ENCODE assay signal across 31 cellular contexts in genomic region chr4:63700569-63700968, GRCh38.
"Had no signal": no experiment of that assay in that cellular context is flagged by ENCODE, and none has a peak within 500 bp of the region (broad histone marks: within the 10 kb centered on the region; RNA-seq: fewer than 3 reads in every experiment).

No MANE protein-coding gene starts in this region.

- H3K4me1 ChIP-seq: ascending aorta, breast epithelium, colonic mucosa had no signal

- ATAC-seq: activated CD4-positive, alpha-beta T cell treated with anti-CD3 and anti-CD28 coated beads for 36 hours; activated CD8-positive, alpha-beta memory T cell treated with anti-CD3 and anti-CD28 coated beads, Interleukin-2, amount 10 ng/mL, durations not matched to agents 7 days and 5 days; activated CD8-positive, alpha-beta T cell treated with anti-CD3 and anti-CD28 coated beads, Interleukin-2, amount 10 ng/mL, durations not matched to agents 7 days and 5 days; activated naive CD4-positive, alpha-beta T cell treated with anti-CD3 and anti-CD28 coated beads, Interleukin-2, amount 50 U/mL, for 72 hours; activated T-cell treated with anti-CD3 and anti-CD28 coated beads, Interleukin-2, amount 50 U/mL, for 72 hours; esophagus mucosa; T-helper 17 cell had no signal

- H3K27ac Mint-ChIP-seq: activated CD4-positive, alpha-beta memory T cell treated with anti-CD3 and anti-CD28 coated beads for 36 hours; activated CD4-positive, alpha-beta T cell treated with anti-CD3 and anti-CD28 coated beads for 36 hours; activated CD4-positive, alpha-beta T cell treated with anti-CD3 and anti-CD28 coated beads, Interleukin-2, amount 10 ng/mL, durations not matched to agents 24 days and 14 days; activated CD8-positive, alpha-beta memory T cell treated with anti-CD3 and anti-CD28 coated beads, Interleukin-2, amount 10 ng/mL, durations not matched to agents 7 days and 5 days; activated CD8-positive, alpha-beta T cell treated with anti-CD3 and anti-CD28 coated beads, Interleukin-2, amount 10 ng/mL, durations not matched to agents 7 days and 5 days; activated naive CD4-positive, alpha-beta T cell treated with anti-CD3 and anti-CD28 coated beads, Interleukin-2, amount 10 ng/mL, durations not matched to agents 7 days and 5 days; activated naive CD4-positive, alpha-beta T cell treated with anti-CD3 and anti-CD28 coated beads, Interleukin-2, amount 50 U/mL, for 72 hours; activated naive CD8-positive, alpha-beta T cell treated with anti-CD3 and anti-CD28 coated beads, Interleukin-2, amount 10 ng/mL, durations not matched to agents 7 days and 5 days; activated T-cell treated with anti-CD3 and anti-CD28 coated beads, Interleukin-2, amount 50 U/mL, for 24 hours; activated T-cell treated with anti-CD3 and anti-CD28 coated beads, Interleukin-2, amount 50 U/mL, for 72 hours; brain; T-helper 17 cell; T-helper 2 cell treated with Interferon-gamma antibody and Interleukin-4, amounts not matched to agents 5 μg/mL and 100 μg/mL, for 36 hours had no signal

- H3K4me1 Mint-ChIP-seq: activated CD4-positive, alpha-beta T cell treated with anti-CD3 and anti-CD28 coated beads for 36 hours; activated CD4-positive, alpha-beta T cell treated with anti-CD3 and anti-CD28 coated beads, Interleukin-2, amount 10 ng/mL, durations not matched to agents 24 days and 14 days; activated CD8-positive, alpha-beta memory T cell treated with anti-CD3 and anti-CD28 coated beads, Interleukin-2, amount 10 ng/mL, durations not matched to agents 7 days and 5 days; activated naive CD4-positive, alpha-beta T cell treated with anti-CD3 and anti-CD28 coated beads, Interleukin-2, amount 10 ng/mL, durations not matched to agents 7 days and 5 days; activated naive CD8-positive, alpha-beta T cell treated with anti-CD3 and anti-CD28 coated beads, Interleukin-2, amount 10 ng/mL, durations not matched to agents 7 days and 5 days; brain; T-helper 17 cell had no signal

- H3K36me3 Mint-ChIP-seq: activated CD4-positive, alpha-beta memory T cell treated with anti-CD3 and anti-CD28 coated beads for 36 hours; activated CD8-positive, alpha-beta memory T cell treated with anti-CD3 and anti-CD28 coated beads, Interleukin-2, amount 10 ng/mL, durations not matched to agents 7 days and 5 days; activated naive CD4-positive, alpha-beta T cell treated with anti-CD3 and anti-CD28 coated beads, Interleukin-2, amount 10 ng/mL, durations not matched to agents 7 days and 5 days; activated naive CD8-positive, alpha-beta T cell treated with anti-CD3 and anti-CD28 coated beads, Interleukin-2, amount 10 ng/mL, durations not matched to agents 7 days and 5 days; brain had no signal

- H3K27ac ChIP-seq: ascending aorta, breast epithelium, cardiac muscle cell, colonic mucosa, WERI-Rb-1 had no signal

- DNase-seq: activated CD4-positive, alpha-beta memory T cell treated with anti-CD3 and anti-CD28 coated beads for 36 hours; activated CD4-positive, alpha-beta T cell treated with anti-CD3 and anti-CD28 coated beads for 36 hours; activated CD4-positive, alpha-beta T cell treated with anti-CD3 and anti-CD28 coated beads, Interleukin-2, amount 10 ng/mL, durations not matched to agents 24 days and 14 days; activated CD4-positive, CD25-positive, alpha-beta regulatory T cell; activated CD4-positive, CD25-positive, alpha-beta regulatory T cell treated with anti-CD3 and anti-CD28 coated beads, Interleukin-2, amount 50 U/mL, for 72 hours; activated CD8-positive, alpha-beta memory T cell treated with anti-CD3 and anti-CD28 coated beads, Interleukin-2, amount 10 ng/mL, durations not matched to agents 7 days and 5 days; activated CD8-positive, alpha-beta memory T cell treated with anti-CD3 and anti-CD28 coated beads, Interleukin-2, amount 50 U/mL, for 48 hours; activated CD8-positive, alpha-beta T cell treated with anti-CD3 and anti-CD28 coated beads, Interleukin-2, amount 10 ng/mL, durations not matched to agents 7 days and 5 days; activated gamma-delta T cell; activated naive CD4-positive, alpha-beta T cell; activated naive CD4-positive, alpha-beta T cell treated with anti-CD3 and anti-CD28 coated beads, Interleukin-2, amount 10 ng/mL, durations not matched to agents 7 days and 5 days; activated naive CD8-positive, alpha-beta T cell treated with anti-CD3 and anti-CD28 coated beads, Interleukin-2, amount 10 ng/mL, durations not matched to agents 7 days and 5 days; activated T-cell treated with anti-CD3 and anti-CD28 coated beads for 4 hours; activated T-cell treated with anti-CD3 and anti-CD28 coated beads, Interleukin-2, amount 50 U/mL, for 24 hours; activated T-cell treated with anti-CD3 and anti-CD28 coated beads, Interleukin-2, amount 50 U/mL, for 72 hours; central memory CD4-positive, alpha-beta T cell; cerebellar nuclear complex; colonic mucosa; effector CD8-positive, alpha-beta T cell; foreskin fibroblast; head of caudate nucleus; T-helper 17 cell; T1000; WERI-Rb-1 had no signal

- H3K36me3 ChIP-seq: ascending aorta, breast epithelium, cardiac muscle cell, colonic mucosa, WERI-Rb-1 had no signal

- H3K27me3 Mint-ChIP-seq: activated CD4-positive, alpha-beta memory T cell treated with anti-CD3 and anti-CD28 coated beads for 36 hours; activated CD4-positive, alpha-beta T cell treated with anti-CD3 and anti-CD28 coated beads for 36 hours; activated CD4-positive, alpha-beta T cell treated with anti-CD3 and anti-CD28 coated beads, Interleukin-2, amount 10 ng/mL, durations not matched to agents 24 days and 14 days; activated CD8-positive, alpha-beta memory T cell treated with anti-CD3 and anti-CD28 coated beads, Interleukin-2, amount 10 ng/mL, durations not matched to agents 7 days and 5 days; activated naive CD4-positive, alpha-beta T cell treated with anti-CD3 and anti-CD28 coated beads, Interleukin-2, amount 10 ng/mL, durations not matched to agents 7 days and 5 days; activated naive CD8-positive, alpha-beta T cell treated with anti-CD3 and anti-CD28 coated beads, Interleukin-2, amount 10 ng/mL, durations not matched to agents 7 days and 5 days; activated T-cell treated with anti-CD3 and anti-CD28 coated beads, Interleukin-2, amount 50 U/mL, for 24 hours; T-helper 17 cell had no signal

- H3K9me3 Mint-ChIP-seq: activated CD4-positive, alpha-beta T cell treated with anti-CD3 and anti-CD28 coated beads, Interleukin-2, amount 10 ng/mL, durations not matched to agents 24 days and 14 days; brain had no signal

- H3K4me3 ChIP-seq: ascending aorta, breast epithelium, cardiac muscle cell, colonic mucosa had no signal

- H3K9me3 ChIP-seq: ascending aorta, breast epithelium, colonic mucosa had no signal

- H3K27me3 ChIP-seq: ascending aorta, breast epithelium, cardiac muscle cell, colonic mucosa had no signal

- H3K4me3 Mint-ChIP-seq: activated CD4-positive, alpha-beta memory T cell treated with anti-CD3 and anti-CD28 coated beads for 36 hours; activated CD4-positive, alpha-beta T cell treated with anti-CD3 and anti-CD28 coated beads for 36 hours; activated CD4-positive, alpha-beta T cell treated with anti-CD3 and anti-CD28 coated beads, Interleukin-2, amount 10 ng/mL, durations not matched to agents 24 days and 14 days; activated CD8-positive, alpha-beta memory T cell treated with anti-CD3 and anti-CD28 coated beads, Interleukin-2, amount 10 ng/mL, durations not matched to agents 7 days and 5 days; activated CD8-positive, alpha-beta T cell treated with anti-CD3 and anti-CD28 coated beads, Interleukin-2, amount 10 ng/mL, durations not matched to agents 7 days and 5 days; activated naive CD4-positive, alpha-beta T cell treated with anti-CD3 and anti-CD28 coated beads, Interleukin-2, amount 10 ng/mL, durations not matched to agents 7 days and 5 days; activated naive CD8-positive, alpha-beta T cell treated with anti-CD3 and anti-CD28 coated beads, Interleukin-2, amount 10 ng/mL, durations not matched to agents 7 days and 5 days; activated T-cell treated with anti-CD3 and anti-CD28 coated beads, Interleukin-2, amount 50 U/mL, for 24 hours; activated T-cell treated with anti-CD3 and anti-CD28 coated beads, Interleukin-2, amount 50 U/mL, for 72 hours; brain; T-helper 17 cell; T-helper 2 cell treated with Interferon-gamma antibody and Interleukin-4, amounts not matched to agents 5 μg/mL and 100 μg/mL, for 36 hours had no signal
